ENCODE assay signal across 1 cellular context in the genomic region with DNA sequence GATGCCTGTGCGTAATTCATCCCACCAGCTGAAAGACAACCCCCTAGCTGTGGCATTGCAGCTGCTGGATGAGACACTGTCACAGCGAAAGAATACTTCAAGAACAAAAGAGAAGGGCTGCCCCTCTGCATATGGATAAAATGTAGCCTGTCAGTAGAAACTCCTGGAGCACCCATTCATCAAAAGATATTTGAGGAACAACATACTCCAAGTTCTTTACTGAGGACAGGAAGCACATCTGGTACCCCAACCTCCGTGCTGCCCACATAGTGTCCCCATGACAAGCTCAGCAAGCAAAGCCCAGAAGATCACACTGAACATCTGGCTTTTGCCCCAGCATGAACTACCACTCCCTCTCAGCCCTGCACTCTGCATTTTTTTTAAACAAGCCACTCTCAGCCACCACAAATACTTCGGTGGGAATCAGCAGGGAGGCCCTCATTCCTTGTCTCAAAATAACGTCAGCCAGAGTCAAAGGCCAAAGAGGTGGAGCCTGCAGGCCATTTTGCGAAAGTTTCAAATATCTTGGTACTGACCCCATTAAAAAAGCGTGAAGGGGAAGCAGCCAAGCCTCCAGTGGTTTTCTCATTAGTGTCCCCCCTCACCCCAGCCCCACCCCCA.
A peak's percentile ranks its signal among the peaks of the same experiment; 100 is the strongest.
TF ChIP-seq lines count a peak whose summit lies in the region.

No MANE protein-coding gene starts in this region.

TF ChIP-seq in GM12878, 131 proteins besides CTCF, POLR2A, EP300 and RAD21 (continued from another document):
- no peak for TF ChIP-seq RFX5 (IDR thresholded peaks at IDR 0.05; ENCODE audit: low read depth, low read length)
- peak; percentile 54 for TF ChIP-seq ATF7 (IDR thresholded peaks at IDR 0.05; ENCODE audit: low read depth)
- no peak for TF ChIP-seq EZH2 (IDR thresholded peaks at IDR 0.05; ENCODE audit: borderline replicate concordance, control insufficient read depth, low read depth, low read length)
- no peak for TF ChIP-seq IRF4 (IDR thresholded peaks at IDR 0.05; ENCODE audit: low read depth, low read length)
- TF ChIP-seq POLR2AphosphoS2 (IDR thresholded peaks at IDR 0.05; ENCODE audit: low read depth, low read length) = 0 out of 2 replicates have a peak, but pooled peaks have one; percentile 36
- no peak for TF ChIP-seq MXI1 (IDR thresholded peaks at IDR 0.05; ENCODE audit: low read depth, low read length)
- 0 out of 2 replicates have a peak, but pooled peaks have one; percentile 23 for TF ChIP-seq POLR2AphosphoS5 (IDR thresholded peaks at IDR 0.05; ENCODE audit: low read length)
- peak; percentile 84 for TF ChIP-seq YY1 (IDR thresholded peaks at IDR 0.05; ENCODE audit: low read depth, low read length)
- no peak for TF ChIP-seq SMC3 (IDR thresholded peaks at IDR 0.05; ENCODE audit: borderline replicate concordance, low read length)
- TF ChIP-seq, protein P1, sequence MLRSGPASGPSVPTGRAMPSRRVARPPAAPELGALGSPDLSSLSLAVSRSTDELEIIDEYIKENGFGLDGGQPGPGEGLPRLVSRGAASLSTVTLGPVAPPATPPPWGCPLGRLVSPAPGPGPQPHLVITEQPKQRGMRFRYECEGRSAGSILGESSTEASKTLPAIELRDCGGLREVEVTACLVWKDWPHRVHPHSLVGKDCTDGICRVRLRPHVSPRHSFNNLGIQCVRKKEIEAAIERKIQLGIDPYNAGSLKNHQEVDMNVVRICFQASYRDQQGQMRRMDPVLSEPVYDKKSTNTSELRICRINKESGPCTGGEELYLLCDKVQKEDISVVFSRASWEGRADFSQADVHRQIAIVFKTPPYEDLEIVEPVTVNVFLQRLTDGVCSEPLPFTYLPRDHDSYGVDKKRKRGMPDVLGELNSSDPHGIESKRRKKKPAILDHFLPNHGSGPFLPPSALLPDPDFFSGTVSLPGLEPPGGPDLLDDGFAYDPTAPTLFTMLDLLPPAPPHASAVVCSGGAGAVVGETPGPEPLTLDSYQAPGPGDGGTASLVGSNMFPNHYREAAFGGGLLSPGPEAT (IDR thresholded peaks at IDR 0.05; ENCODE audit: low read depth) = peak; percentile 19; the same call in 1 of the 2 replicates
- peak; percentile 9 for TF ChIP-seq SKIL (IDR thresholded peaks at IDR 0.05; ENCODE audit: low read depth, poor library complexity, severe bottlenecking)
- TF ChIP-seq TCF12 (IDR thresholded peaks at IDR 0.05; ENCODE audit: low read depth, low read length) = 0 out of 2 replicates have a peak, but pooled peaks have one; percentile 14
- TF ChIP-seq SREBF1 (IDR thresholded peaks at IDR 0.05; ENCODE audit: low read length) = no peak
